16 cellular contexts compared by ENCODE assay signal in genomic region chr13:44393391-44393790, GRCh38. TPM values are rescaled to one million over a fixed set of nuclear protein-coding genes. Genes with fewer than 3 reads are reported as not detected.
DNase-seq lines count a peak whose midpoint lies in the region.
"Had no signal": no experiment of that assay in that cellular context is flagged by ENCODE, and none has a peak within 500 bp of the region (broad histone marks: within the 10 kb centered on the region; RNA-seq: fewer than 3 reads in every experiment).

No MANE protein-coding gene starts in this region.

- H3K4me1 Mint-ChIP-seq in activated naive CD4-positive, alpha-beta T cell treated with anti-CD3 and anti-CD28 coated beads, Interleukin-2, amount 10 ng/mL, durations not matched to agents 7 days and 5 days = no peaks in the 10 kb centered on the region
- H3K4me1 Mint-ChIP-seq: activated CD4-positive, alpha-beta T cell treated with anti-CD3 and anti-CD28 coated beads, Interleukin-2, amount 10 ng/mL, durations not matched to agents 24 days and 14 days had no signal

- no peaks in the 10 kb centered on the region for H3K9me3 Mint-ChIP-seq in activated naive CD4-positive, alpha-beta T cell treated with anti-CD3 and anti-CD28 coated beads, Interleukin-2, amount 10 ng/mL, durations not matched to agents 7 days and 5 days
- H3K9me3 Mint-ChIP-seq: activated CD4-positive, alpha-beta T cell treated with anti-CD3 and anti-CD28 coated beads, Interleukin-2, amount 10 ng/mL, durations not matched to agents 24 days and 14 days; brain; endodermal cell; naive thymus-derived CD8-positive, alpha-beta T cell; T-helper 1 cell treated with Interleukin-12 subunit alpha and Interleukin-12 subunit beta and Interleukin-4 antibody, amounts not matched to agents 30 μg/mL and 1 μg/mL, for 36 hours had no signal

- in situ Hi-C loops in ACHN (cut with HindIII; ENCODE audit: low pct_ligation_motif_present, low pct_unique_long_range_greater_than_20kb, low sequenced_read_pairs) = no loop called here

- H3K27me3 Mint-ChIP-seq in activated naive CD4-positive, alpha-beta T cell treated with anti-CD3 and anti-CD28 coated beads, Interleukin-2, amount 10 ng/mL, durations not matched to agents 7 days and 5 days = peaks cover 12% of the 10 kb centered on the region

- no peak overlapping the region for H3K27ac Mint-ChIP-seq in activated naive CD4-positive, alpha-beta T cell treated with anti-CD3 and anti-CD28 coated beads, Interleukin-2, amount 10 ng/mL, durations not matched to agents 7 days and 5 days
- H3K27ac Mint-ChIP-seq: activated CD4-positive, alpha-beta T cell treated with anti-CD3 and anti-CD28 coated beads, Interleukin-2, amount 10 ng/mL, durations not matched to agents 24 days and 14 days; brain; endodermal cell; T-helper 1 cell treated with Interleukin-12 subunit alpha and Interleukin-12 subunit beta and Interleukin-4 antibody, amounts not matched to agents 30 μg/mL and 1 μg/mL, for 36 hours had no signal

- H3K4me3 Mint-ChIP-seq in activated naive CD4-positive, alpha-beta T cell treated with anti-CD3 and anti-CD28 coated beads, Interleukin-2, amount 10 ng/mL, durations not matched to agents 7 days and 5 days = no peak overlapping the region
- H3K4me3 Mint-ChIP-seq: activated CD4-positive, alpha-beta T cell treated with anti-CD3 and anti-CD28 coated beads, Interleukin-2, amount 10 ng/mL, durations not matched to agents 24 days and 14 days; brain; endodermal cell; IgD-negative memory B cell; naive thymus-derived CD8-positive, alpha-beta T cell; T-helper 1 cell treated with Interleukin-12 subunit alpha and Interleukin-12 subunit beta and Interleukin-4 antibody, amounts not matched to agents 30 μg/mL and 1 μg/mL, for 36 hours had no signal

- H3K36me3 Mint-ChIP-seq in activated naive CD4-positive, alpha-beta T cell treated with anti-CD3 and anti-CD28 coated beads, Interleukin-2, amount 10 ng/mL, durations not matched to agents 7 days and 5 days = no peaks in the 10 kb centered on the region
- H3K36me3 Mint-ChIP-seq: IgD-negative memory B cell; naive thymus-derived CD8-positive, alpha-beta T cell had no signal

- peak; percentile 34 for DNase-seq in ACHN
- DNase-seq in RPMI8226 = peak; percentile 52
- peak; percentile 46 for DNase-seq in iris pigment epithelial cell (ENCODE audit: low read depth)
- DNase-seq in occipital lobe (lab: John Stamatoyannopoulos, UW) = peak; percentile 14
- DNase-seq in activated naive CD4-positive, alpha-beta T cell treated with anti-CD3 and anti-CD28 coated beads, Interleukin-2, amount 10 ng/mL, durations not matched to agents 7 days and 5 days = no peak
- DNase-seq in NCI-H2196 treated with DMSO at 0.1 percent for 48 hours (lab: John Stamatoyannopoulos, UW; ENCODE audit: unreplicated experiment) = no peak
- DNase-seq in activated CD4-positive, alpha-beta T cell treated with anti-CD3 and anti-CD28 coated beads for 48 hours = no peak
- DNase-seq in activated naive CD4-positive, alpha-beta T cell (lab: John Stamatoyannopoulos, UW) = no peak
- DNase-seq: activated CD4-positive, alpha-beta T cell treated with anti-CD3 and anti-CD28 coated beads, Interleukin-2, amount 10 ng/mL, durations not matched to agents 24 days and 14 days; endodermal cell; naive thymus-derived CD8-positive, alpha-beta T cell; NCI-H146; NCI-H510A treated with DMSO at 0.1 percent for 48 hours had no signal

- CTCF ChIA-PET in activated naive CD4-positive, alpha-beta T cell treated with anti-CD3 and anti-CD28 coated beads, Interleukin-2, amount 10 ng/mL, durations not matched to agents 7 days and 5 days (lab: Charles Lee) = no interaction called here

RNA-seq across cellular contexts. Expression of gene SERP2, which starts 19.8 kb away (rescaled TPM):
- total RNA-seq in occipital lobe = 30.7 TPM
- total RNA-seq: activated CD4-positive, alpha-beta T cell treated with anti-CD3 and anti-CD28 coated beads, Interleukin-2, amount 10 ng/mL, durations not matched to agents 24 days and 14 days; naive thymus-derived CD8-positive, alpha-beta T cell had no signal

Comparison
In these comparisons a context has a peak if more than half of its experiments do, and no peak if none do; other contexts are left out.
1. DNase-seq: peak in ACHN (single experiment), RPMI8226 (single experiment), iris pigment epithelial cell (single experiment) and occipital lobe (single experiment); none in activated naive CD4-positive, alpha-beta T cell treated with anti-CD3 and anti-CD28 coated beads, Interleukin-2, amount 10 ng/mL, durations not matched to agents 7 days and 5 days (single experiment), NCI-H2196 treated with DMSO at 0.1 percent for 48 hours (single experiment), activated CD4-positive, alpha-beta T cell treated with anti-CD3 and anti-CD28 coated beads for 48 hours (single experiment) and activated naive CD4-positive, alpha-beta T cell (0 of 4).